ENCODE assay signal across 18 cellular contexts in genomic region chr19:30711296-30711695, GRCh38.
DNase-seq lines count a peak whose midpoint lies in the region; ATAC-seq and TF ChIP-seq lines count a peak whose summit lies in the region.
"Had no signal": no experiment of that assay in that cellular context is flagged by ENCODE, and none has a peak within 500 bp of the region (broad histone marks: within the 10 kb centered on the region; RNA-seq: fewer than 3 reads in every experiment).

No MANE protein-coding gene starts in this region.

- no peak overlapping the region for H3K4me3 ChIP-seq in HAP-1
- H3K4me3 ChIP-seq in gastrocnemius medialis: peak overlapping the region in 1 of 4 donors; percentile 4
- H3K4me3 ChIP-seq: adrenal gland had no signal

- no peak for TF ChIP-seq POLR2A in gastrocnemius medialis (IDR thresholded peaks at IDR 0.05)

- in situ Hi-C loops in HAP-1 (cut with MboI; ENCODE audit: low sequenced_read_pairs) (no loop called here), gastrocnemius medialis (cut with MboI; ENCODE audit: low sequenced_read_pairs in 4 of 4) (no loop called here)

- no peaks in the 10 kb centered on the region for H3K9me3 ChIP-seq in HAP-1
- no peaks in the 10 kb centered on the region for H3K9me3 ChIP-seq in gastrocnemius medialis
- H3K9me3 ChIP-seq: adrenal gland had no signal

- peaks cover 8% of the 10 kb centered on the region for H3K4me1 ChIP-seq in HAP-1
- H3K4me1 ChIP-seq in gastrocnemius medialis: peaks cover 0 to 3% of the 10 kb centered on the region in 2 donors
- H3K4me1 ChIP-seq: adrenal gland had no signal

- no peaks in the 10 kb centered on the region for H3K36me3 ChIP-seq in HAP-1 (replicated peaks)
- H3K36me3 ChIP-seq in gastrocnemius medialis: no peaks in the 10 kb centered on the region
- H3K36me3 ChIP-seq: adrenal gland had no signal

- intact Hi-C loops in gastrocnemius medialis (cut with DNase I; ENCODE audit: low total_unique reads) (no loop called here), Right ventricle myocardium inferior (cut with DNase I) (no loop called here)

- TF ChIP-seq CTCF in gastrocnemius medialis (IDR thresholded peaks at IDR 0.05 in 4 of 5, conservative IDR thresholded peaks at IDR 0.05 in 1 of 5): no peak

- peak; percentile 39 to 72 for ATAC-seq in gastrocnemius medialis
- ATAC-seq in HG03460 (IDR thresholded peaks at IDR 0.05; ENCODE audit: unreplicated experiment): no peak
- ATAC-seq in Right ventricle myocardium inferior: no peak
- ATAC-seq: stimulated activated memory B cell treated with anti-CD40 and anti-IgM and Interleukin-4, amounts not matched to agents 10 μg/mL and 1 μg/mL and 100 μg/mL, for 72 hours; T-cell had no signal

- H3K27me3 ChIP-seq in HAP-1 (ENCODE audit: low read depth) (no peaks in the 10 kb centered on the region), gastrocnemius medialis (peaks cover 8 to 16% (median 15%) of the 10 kb centered on the region in 3 donors)
- H3K27me3 ChIP-seq: adrenal gland had no signal

- DNase-seq in HAP-1 (ENCODE audit: low spot score in 2 of 2) (peak; percentile 8 to 45), NCI-H526 (lab: John Stamatoyannopoulos, UW) (peak; percentile 22 to 69), iPS-NIHi11 (ENCODE audit: low spot score) (peak; percentile 26), gastrocnemius medialis (no peak), Right ventricle myocardium inferior (ENCODE audit: missing footprints) (no peak), superior temporal gyrus (ENCODE audit: extremely low spot score) (no peak)
- DNase-seq: activated effector memory CD4-positive, alpha-beta T cell treated with anti-CD3 and anti-CD28 coated beads, Interleukin-2, amount 50 U/mL, for 16 hours; adrenal gland; dorsolateral prefrontal cortex; EL; foreskin fibroblast; midbrain; NCI-H1417 treated with DMSO at 0.1 percent for 48 hours; stimulated activated CD4-positive, alpha-beta T cell treated with anti-CD3 and anti-CD28 coated beads, Interleukin-15, amount 100 ng/mL, for 24 hours; T-cell had no signal

- H3K27ac ChIP-seq in gastrocnemius medialis: no peak overlapping the region
- H3K27ac ChIP-seq: adrenal gland, dorsolateral prefrontal cortex, epithelial cell of prostate had no signal

Comparison
In these comparisons a context has a peak if more than half of its experiments do, and no peak if none do; other contexts are left out.
1. DNase-seq: peak in HAP-1 (2 of 2), NCI-H526 (2 of 2) and iPS-NIHi11 (single experiment); none in gastrocnemius medialis (0 of 2), Right ventricle myocardium inferior (single experiment) and superior temporal gyrus (single experiment).
2. ATAC-seq: peak in gastrocnemius medialis (2 of 2); none in HG03460 (single experiment) and Right ventricle myocardium inferior (single experiment).